In the genomic region with DNA sequence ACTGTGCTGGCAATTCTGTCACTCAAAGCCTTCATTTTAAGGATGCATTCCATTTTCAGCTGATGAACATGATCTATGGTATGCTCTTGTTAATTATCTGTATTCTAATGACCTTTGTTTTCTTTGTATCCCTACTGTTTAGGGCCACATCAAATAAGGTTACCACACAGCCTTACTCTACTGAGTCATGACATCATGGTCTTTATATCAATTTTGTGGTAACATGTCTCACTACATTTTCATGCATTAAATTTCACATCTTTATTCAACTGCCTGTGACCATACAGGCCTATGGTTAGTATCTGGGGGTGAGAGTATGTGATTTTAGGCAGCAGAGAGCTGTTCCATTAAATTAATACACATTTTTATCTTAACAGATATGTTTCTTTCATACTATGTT, we compare ENCODE assay signal across 2 cellular contexts.
TF ChIP-seq lines count a peak whose summit lies in the region.

No MANE protein-coding gene starts in this region.

TF ChIP-seq in GM12891, 5 proteins besides CTCF, POLR2A, EP300 and RAD21:
- no peak for TF ChIP-seq POU2F2 (IDR thresholded peaks at IDR 0.05; ENCODE audit: low read depth, low read length)
- TF ChIP-seq SPI1 (IDR thresholded peaks at IDR 0.05; ENCODE audit: low read depth, low read length), result no peak
- no peak for TF ChIP-seq PAX5 (IDR thresholded peaks at IDR 0.05; ENCODE audit: insufficient read depth, low read length, severe bottlenecking)
- TF ChIP-seq POLR2AphosphoS5 (IDR thresholded peaks at IDR 0.05; ENCODE audit: low read depth, low read length), result no peak
- no peak for TF ChIP-seq TAF1 (IDR thresholded peaks at IDR 0.05; ENCODE audit: low read depth, low read length)
TF ChIP-seq in GM12891: peak in this region for 0.

TF ChIP-seq in IMR-90, 13 proteins besides CTCF, POLR2A, EP300 and RAD21:
- TF ChIP-seq BHLHE40 (IDR thresholded peaks at IDR 0.05; ENCODE audit: low read depth, low read length), result no peak
- no peak for TF ChIP-seq NFE2L2 (IDR thresholded peaks at IDR 0.05; ENCODE audit: low read depth, low read length)
- TF ChIP-seq, protein P1, sequence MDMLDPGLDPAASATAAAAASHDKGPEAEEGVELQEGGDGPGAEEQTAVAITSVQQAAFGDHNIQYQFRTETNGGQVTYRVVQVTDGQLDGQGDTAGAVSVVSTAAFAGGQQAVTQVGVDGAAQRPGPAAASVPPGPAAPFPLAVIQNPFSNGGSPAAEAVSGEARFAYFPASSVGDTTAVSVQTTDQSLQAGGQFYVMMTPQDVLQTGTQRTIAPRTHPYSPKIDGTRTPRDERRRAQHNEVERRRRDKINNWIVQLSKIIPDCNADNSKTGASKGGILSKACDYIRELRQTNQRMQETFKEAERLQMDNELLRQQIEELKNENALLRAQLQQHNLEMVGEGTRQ (IDR thresholded peaks at IDR 0.05; ENCODE audit: low read depth, low read length), result no peak
- no peak for TF ChIP-seq CEBPB (IDR thresholded peaks at IDR 0.05; ENCODE audit: low read depth, low read length)
- no peak for TF ChIP-seq FOS (IDR thresholded peaks at IDR 0.05; ENCODE audit: low read depth, low read length)
- no peak for TF ChIP-seq CHD1 (IDR thresholded peaks at IDR 0.05; ENCODE audit: low read depth, low read length)
